ENCODE assay signal across 18 cellular contexts in genomic region chr19:18446811-18447359, GRCh38. TPM values are rescaled to one million over a fixed set of nuclear protein-coding genes. Genes with fewer than 3 reads are reported as not detected.
DNase-seq lines count a peak whose midpoint lies in the region; TF ChIP-seq lines count a peak whose summit lies in the region.
"Had no signal": no experiment of that assay in that cellular context is flagged by ENCODE, and none has a peak within 500 bp of the region (broad histone marks: within the 10 kb centered on the region; RNA-seq: fewer than 3 reads in every experiment).

No MANE protein-coding gene starts in this region.

- peak overlapping the region; percentile 43 for H2BK15ac ChIP-seq in neuronal stem cell (ENCODE audit: low read length)

- no peak overlapping the region for H3K4me3 ChIP-seq in neuronal stem cell (ENCODE audit: low read length in 2 of 2)
- no peak overlapping the region for H3K4me3 ChIP-seq in vagina
- H3K4me3 ChIP-seq: A549 had no signal

- H3K27me3 ChIP-seq in neuronal stem cell (ENCODE audit: control insufficient read depth in 3 of 3, insufficient read depth in 3 of 3, low read depth in 1 of 3, low read length in 3 of 3) (no peaks in the 10 kb centered on the region), vagina (no peaks in the 10 kb centered on the region)

- H2BK5ac ChIP-seq in neuronal stem cell (ENCODE audit: low read length) = peak overlapping the region; percentile 60

- H3K4me3 Mint-ChIP-seq in activated T-cell treated with anti-CD3 and anti-CD28 coated beads, Interleukin-2, amount 50 U/mL, for 24 hours = no peak overlapping the region
- H3K4me3 Mint-ChIP-seq in glutamatergic neuron (ENCODE audit: unreplicated experiment) = peak overlapping the region; percentile 13

- peak overlapping the region; percentile 88 for H3K9ac ChIP-seq in neuronal stem cell (ENCODE audit: low read depth, low read length, poor library complexity)

- peaks cover 11% of the 10 kb centered on the region for H3K4me1 Mint-ChIP-seq in activated T-cell treated with anti-CD3 and anti-CD28 coated beads, Interleukin-2, amount 50 U/mL, for 24 hours (ENCODE audit: low read depth)
- H3K4me1 Mint-ChIP-seq in glutamatergic neuron (ENCODE audit: low read depth, unreplicated experiment) = peaks cover 37% of the 10 kb centered on the region

- no peak for TF ChIP-seq CTCF in glutamatergic neuron (IDR thresholded peaks at IDR 0.05; ENCODE audit: partially characterized antibody, unreplicated experiment)
- no peak for TF ChIP-seq CTCF in vagina (IDR thresholded peaks at IDR 0.05)

- H4K8ac ChIP-seq in neuronal stem cell (ENCODE audit: low read depth, low read length) = no peak overlapping the region

- H2AK5ac ChIP-seq in neuronal stem cell (ENCODE audit: low read depth, low read length) = peak overlapping the region; percentile 63

- peak overlapping the region; percentile 87 for H3K18ac ChIP-seq in neuronal stem cell (ENCODE audit: low read length)

- no peaks in the 10 kb centered on the region for H3K27me3 Mint-ChIP-seq in activated T-cell treated with anti-CD3 and anti-CD28 coated beads, Interleukin-2, amount 50 U/mL, for 24 hours
- H3K27me3 Mint-ChIP-seq in glutamatergic neuron (ENCODE audit: unreplicated experiment) = peaks cover 16% of the 10 kb centered on the region

- peak overlapping the region; percentile 89 for H3K14ac ChIP-seq in neuronal stem cell (ENCODE audit: low read length)

- H3K79me1 ChIP-seq in neuronal stem cell (ENCODE audit: low read depth, low read length) = peaks cover 3% of the 10 kb centered on the region

- peak overlapping the region; percentile 85 for H3K23ac ChIP-seq in neuronal stem cell (ENCODE audit: low read depth, low read length, poor library complexity)

- no peak overlapping the region for H3K4me2 ChIP-seq in neuronal stem cell (ENCODE audit: insufficient read depth, low read length, poor library complexity, severe bottlenecking)
- H3K4me2 ChIP-seq: A549 had no signal

- H3K27ac ChIP-seq in neuronal stem cell (replicated peaks; ENCODE audit: low read length) (peak overlapping the region; percentile 26), vagina (no peak overlapping the region)
- H3K27ac ChIP-seq: A549 had no signal

- no peak overlapping the region for H4K91ac ChIP-seq in neuronal stem cell (ENCODE audit: low read depth, low read length, poor library complexity)

- H3K9me3 ChIP-seq in neuronal stem cell (replicated peaks in 1 of 2; ENCODE audit: control insufficient read depth in 2 of 2, insufficient read depth in 1 of 2, low read depth in 1 of 2, low read length in 2 of 2) = peaks cover 0 to 4% of the 10 kb centered on the region in 2 donors
- H3K9me3 ChIP-seq in vagina = no peaks in the 10 kb centered on the region
- H3K9me3 ChIP-seq: A549 had no signal

- peaks cover 24 to 48% of the 10 kb centered on the region in 2 donors for H3K36me3 ChIP-seq in neuronal stem cell (replicated peaks in 1 of 2; ENCODE audit: control insufficient read depth in 2 of 2, insufficient read depth in 2 of 2, low read length in 2 of 2)
- peaks cover 0 to 66% of the 10 kb centered on the region in 2 donors for H3K36me3 ChIP-seq in vagina

- no CpG with 5 or more reads among the region's 12 CpGs for WGBS in neuronal stem cell (ENCODE audit: extremely low coverage in 2 of 2, insufficient read length in 2 of 2, insufficient replicate concordance in 1 of 2), 2 donors

- TF ChIP-seq POLR2A in vagina (IDR thresholded peaks at IDR 0.05) = no peak

- DNase-seq in activated T-cell treated with anti-CD3 and anti-CD28 coated beads, Interleukin-2, amount 50 U/mL, for 24 hours = no peak
- no peak for DNase-seq in activated T-cell treated with anti-CD3 and anti-CD28 coated beads for 4 hours
- peak; percentile 69 for DNase-seq in NCI-H146 (lab: John Stamatoyannopoulos, UW)
- DNase-seq in glutamatergic neuron = no peak
- DNase-seq in neuronal stem cell (ENCODE audit: low spot score) = no peak
- no peak for DNase-seq in vagina (ENCODE audit: extremely low spot score in 2 of 2)
- DNase-seq in putamen (ENCODE audit: low spot score) = no peak
- no peak for DNase-seq in stimulated activated CD4-positive, alpha-beta T cell treated with anti-CD3 and anti-CD28 coated beads, Interleukin-1b, Interleukin-23, amount 100 ng/mL, for 48 hours
- DNase-seq: C1 segment of cervical spinal cord, NCI-H1105 treated with DMSO at 0.1 percent for 48 hours, NCI-H2029, NCI-H2171, NCI-H446 treated with DMSO at 0.1 percent for 48 hours, NCI-H774, Right ventricle myocardium superior had no signal

- no peak overlapping the region for H2BK12ac ChIP-seq in neuronal stem cell (ENCODE audit: low read length)

- peak overlapping the region; percentile 22 for H3K27ac Mint-ChIP-seq in activated T-cell treated with anti-CD3 and anti-CD28 coated beads, Interleukin-2, amount 50 U/mL, for 24 hours
- peak overlapping the region; percentile 75 for H3K27ac Mint-ChIP-seq in glutamatergic neuron (ENCODE audit: unreplicated experiment)

- peaks cover 80% of the 10 kb centered on the region for H3K36me3 Mint-ChIP-seq in activated T-cell treated with anti-CD3 and anti-CD28 coated beads, Interleukin-2, amount 50 U/mL, for 24 hours (ENCODE audit: low read depth)
- peaks cover 5% of the 10 kb centered on the region for H3K36me3 Mint-ChIP-seq in glutamatergic neuron (ENCODE audit: unreplicated experiment)

- H3K9me3 Mint-ChIP-seq in activated T-cell treated with anti-CD3 and anti-CD28 coated beads, Interleukin-2, amount 50 U/mL, for 24 hours = peaks cover 2% of the 10 kb centered on the region
- H3K9me3 Mint-ChIP-seq in glutamatergic neuron (ENCODE audit: unreplicated experiment) = peaks cover 14% of the 10 kb centered on the region

- intact Hi-C loops in vagina (cut with DNase I) = loop anchor here (10.0 kb wide), 1 partner anchor 228 kb away; no protein-coding TSS in a partner anchor

- H2BK120ac ChIP-seq in neuronal stem cell (ENCODE audit: low read depth, low read length) = no peak overlapping the region

- H3K4me1 ChIP-seq in neuronal stem cell (ENCODE audit: control insufficient read depth in 2 of 2, insufficient read depth in 1 of 2, low read depth in 1 of 2, low read length in 2 of 2) = peaks cover 18 to 26% of the 10 kb centered on the region in 2 donors
- peaks cover 10% of the 10 kb centered on the region for H3K4me1 ChIP-seq in vagina

- no peak overlapping the region for H2AFZ ChIP-seq in neuronal stem cell (ENCODE audit: low read length)

- peak overlapping the region; percentile 84 for H3K4ac ChIP-seq in neuronal stem cell (ENCODE audit: low read length)

RNA-seq across cellular contexts. Expression of gene ISYNA1, which starts 9.0 kb away (rescaled TPM):
- total RNA-seq in glutamatergic neuron (ENCODE audit: unreplicated experiment) (111 TPM), vagina (57.5 TPM)
- polyA plus RNA-seq in neuronal stem cell (2013, experiment 1 of 2) = 318 TPM
- 304 TPM for polyA plus RNA-seq in neuronal stem cell (2013, experiment 2 of 2)

RNA-seq across cellular contexts. Expression of gene SSBP4, which starts 27.7 kb away (rescaled TPM):
- total RNA-seq in glutamatergic neuron (ENCODE audit: unreplicated experiment) (177 TPM), vagina (72.7 TPM)
- 66.8 TPM for polyA plus RNA-seq in neuronal stem cell (2013, experiment 1 of 2)
- polyA plus RNA-seq in neuronal stem cell (2013, experiment 2 of 2) = 64.3 TPM

RNA-seq across cellular contexts. Expression of gene LRRC25, which starts 49.5 kb away (rescaled TPM):
- total RNA-seq in glutamatergic neuron (ENCODE audit: unreplicated experiment) (not detected), vagina (3.9 TPM)
- 0.18 TPM for polyA plus RNA-seq in neuronal stem cell (2013, experiment 1 of 2)
- 0.10 TPM for polyA plus RNA-seq in neuronal stem cell (2013, experiment 2 of 2)
- total RNA-seq: Daoy, LHCN-M2 had no signal
- polyA plus RNA-seq: A549 had no signal
